1 cellular context compared by ENCODE assay signal in the genomic region with DNA sequence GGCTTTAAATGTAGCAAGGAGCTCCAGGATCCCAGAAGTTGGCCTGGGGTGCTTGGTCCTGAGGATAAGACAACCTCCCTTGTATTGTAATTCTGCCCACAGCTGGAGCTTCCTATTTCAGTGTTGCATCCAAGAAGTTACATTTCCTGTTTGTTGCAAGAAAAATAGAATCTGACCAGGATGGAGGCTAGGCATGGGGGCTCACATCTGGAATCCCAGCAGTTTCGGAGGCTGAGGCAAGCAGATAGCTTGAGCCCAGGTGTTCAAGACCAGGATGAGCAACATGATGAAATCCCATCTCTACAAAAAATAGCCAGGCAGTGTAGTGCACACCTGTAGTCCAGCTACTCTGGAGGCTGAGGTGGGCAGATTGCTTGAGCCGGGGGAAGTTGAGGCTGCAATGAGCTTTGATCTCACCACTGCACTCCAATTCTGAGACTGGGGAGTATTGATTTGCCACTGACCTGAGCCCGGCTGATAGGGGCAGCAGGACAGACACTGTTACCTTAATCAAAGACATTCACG.
TF ChIP-seq lines count a peak whose summit lies in the region.

No MANE protein-coding gene starts in this region.

TF ChIP-seq in HepG2, 621 proteins besides CTCF, POLR2A, EP300 and RAD21 (continued from another document and continues in another):
- TF ChIP-seq, protein P1, sequence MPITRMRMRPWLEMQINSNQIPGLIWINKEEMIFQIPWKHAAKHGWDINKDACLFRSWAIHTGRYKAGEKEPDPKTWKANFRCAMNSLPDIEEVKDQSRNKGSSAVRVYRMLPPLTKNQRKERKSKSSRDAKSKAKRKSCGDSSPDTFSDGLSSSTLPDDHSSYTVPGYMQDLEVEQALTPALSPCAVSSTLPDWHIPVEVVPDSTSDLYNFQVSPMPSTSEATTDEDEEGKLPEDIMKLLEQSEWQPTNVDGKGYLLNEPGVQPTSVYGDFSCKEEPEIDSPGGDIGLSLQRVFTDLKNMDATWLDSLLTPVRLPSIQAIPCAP (CRISPR knock-in tag; IDR thresholded peaks at IDR 0.05; ENCODE audit: low read depth) = no peak
- TF ChIP-seq, protein P2, sequence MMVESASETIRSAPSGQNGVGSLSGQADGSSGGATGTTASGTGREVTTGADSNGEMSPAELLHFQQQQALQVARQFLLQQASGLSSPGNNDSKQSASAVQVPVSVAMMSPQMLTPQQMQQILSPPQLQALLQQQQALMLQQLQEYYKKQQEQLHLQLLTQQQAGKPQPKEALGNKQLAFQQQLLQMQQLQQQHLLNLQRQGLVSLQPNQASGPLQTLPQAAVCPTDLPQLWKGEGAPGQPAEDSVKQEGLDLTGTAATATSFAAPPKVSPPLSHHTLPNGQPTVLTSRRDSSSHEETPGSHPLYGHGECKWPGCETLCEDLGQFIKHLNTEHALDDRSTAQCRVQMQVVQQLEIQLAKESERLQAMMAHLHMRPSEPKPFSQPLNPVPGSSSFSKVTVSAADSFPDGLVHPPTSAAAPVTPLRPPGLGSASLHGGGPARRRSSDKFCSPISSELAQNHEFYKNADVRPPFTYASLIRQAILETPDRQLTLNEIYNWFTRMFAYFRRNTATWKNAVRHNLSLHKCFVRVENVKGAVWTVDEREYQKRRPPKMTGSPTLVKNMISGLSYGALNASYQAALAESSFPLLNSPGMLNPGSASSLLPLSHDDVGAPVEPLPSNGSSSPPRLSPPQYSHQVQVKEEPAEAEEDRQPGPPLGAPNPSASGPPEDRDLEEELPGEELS (CRISPR knock-in tag; IDR thresholded peaks at IDR 0.05) = no peak
- TF ChIP-seq, protein P3, sequence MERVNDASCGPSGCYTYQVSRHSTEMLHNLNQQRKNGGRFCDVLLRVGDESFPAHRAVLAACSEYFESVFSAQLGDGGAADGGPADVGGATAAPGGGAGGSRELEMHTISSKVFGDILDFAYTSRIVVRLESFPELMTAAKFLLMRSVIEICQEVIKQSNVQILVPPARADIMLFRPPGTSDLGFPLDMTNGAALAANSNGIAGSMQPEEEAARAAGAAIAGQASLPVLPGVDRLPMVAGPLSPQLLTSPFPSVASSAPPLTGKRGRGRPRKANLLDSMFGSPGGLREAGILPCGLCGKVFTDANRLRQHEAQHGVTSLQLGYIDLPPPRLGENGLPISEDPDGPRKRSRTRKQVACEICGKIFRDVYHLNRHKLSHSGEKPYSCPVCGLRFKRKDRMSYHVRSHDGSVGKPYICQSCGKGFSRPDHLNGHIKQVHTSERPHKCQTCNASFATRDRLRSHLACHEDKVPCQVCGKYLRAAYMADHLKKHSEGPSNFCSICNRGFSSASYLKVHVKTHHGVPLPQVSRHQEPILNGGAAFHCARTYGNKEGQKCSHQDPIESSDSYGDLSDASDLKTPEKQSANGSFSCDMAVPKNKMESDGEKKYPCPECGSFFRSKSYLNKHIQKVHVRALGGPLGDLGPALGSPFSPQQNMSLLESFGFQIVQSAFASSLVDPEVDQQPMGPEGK (CRISPR knock-in tag; IDR thresholded peaks at IDR 0.05) = no peak
- TF ChIP-seq BHLHE40 (IDR thresholded peaks at IDR 0.05; ENCODE audit: low read length) (no peak), HNRNPL (IDR thresholded peaks at IDR 0.05; ENCODE audit: low read depth, low read length) (0 out of 2 replicates have a peak, but pooled peaks have one; percentile 24), ZNF274 (CRISPR knock-in tag; IDR thresholded peaks at IDR 0.05) (no peak), ZNF530 (CRISPR knock-in tag; IDR thresholded peaks at IDR 0.05; ENCODE audit: low read depth) (no peak), JUNB (CRISPR knock-in tag; IDR thresholded peaks at IDR 0.05; ENCODE audit: borderline replicate concordance) (no peak), RXRA (CRISPR knock-in tag; IDR thresholded peaks at IDR 0.05) (0 out of 2 replicates have a peak, but pooled peaks have one; percentile 16), DPF2 (CRISPR knock-in tag; IDR thresholded peaks at IDR 0.05; ENCODE audit: borderline replicate concordance, low read depth) (no peak), ZKSCAN5 (CRISPR knock-in tag; IDR thresholded peaks at IDR 0.05) (no peak), ZNF768 (CRISPR knock-in tag; IDR thresholded peaks at IDR 0.05) (no peak), PHF8 (CRISPR knock-in tag; IDR thresholded peaks at IDR 0.05) (peak; percentile 32; the same call in 1 of the 2 replicates), ATF7 (IDR thresholded peaks at IDR 0.05) (no peak), ATF7 (CRISPR knock-in tag; IDR thresholded peaks at IDR 0.05) (no peak), NR3C1 (CRISPR knock-in tag; IDR thresholded peaks at IDR 0.05) (no peak), JUND (CRISPR knock-in tag; IDR thresholded peaks at IDR 0.05) (no peak), FOXM1 (CRISPR knock-in tag; IDR thresholded peaks at IDR 0.05) (no peak), MTF2 (CRISPR knock-in tag; IDR thresholded peaks at IDR 0.05; ENCODE audit: borderline replicate concordance) (no peak), IRF2 (CRISPR knock-in tag; IDR thresholded peaks at IDR 0.05) (no peak; the same call in 1 of the 2 replicates), ZNF235 (CRISPR knock-in tag; IDR thresholded peaks at IDR 0.05; ENCODE audit: borderline replicate concordance) (no peak), SRY (CRISPR knock-in tag; IDR thresholded peaks at IDR 0.05) (no peak), ZNF652 (CRISPR knock-in tag; IDR thresholded peaks at IDR 0.05; ENCODE audit: borderline replicate concordance, low read depth) (no peak), HNF4A (CRISPR knock-in tag; IDR thresholded peaks at IDR 0.05) (peak; percentile 43), ZNF460 (CRISPR knock-in tag; IDR thresholded peaks at IDR 0.05; ENCODE audit: borderline replicate concordance) (no peak), POLR2G (IDR thresholded peaks at IDR 0.05; ENCODE audit: low read depth, low read length) (peak; percentile 40; the same call in 1 of the 2 replicates), CCAR2 (optimal IDR thresholded peaks at IDR 0.05; ENCODE audit: low read depth, low read length) (no peak), SRSF4 (IDR thresholded peaks at IDR 0.05; ENCODE audit: low read depth, low read length, poor library complexity, severe bottlenecking) (no peak)
- TF ChIP-seq, protein P4, sequence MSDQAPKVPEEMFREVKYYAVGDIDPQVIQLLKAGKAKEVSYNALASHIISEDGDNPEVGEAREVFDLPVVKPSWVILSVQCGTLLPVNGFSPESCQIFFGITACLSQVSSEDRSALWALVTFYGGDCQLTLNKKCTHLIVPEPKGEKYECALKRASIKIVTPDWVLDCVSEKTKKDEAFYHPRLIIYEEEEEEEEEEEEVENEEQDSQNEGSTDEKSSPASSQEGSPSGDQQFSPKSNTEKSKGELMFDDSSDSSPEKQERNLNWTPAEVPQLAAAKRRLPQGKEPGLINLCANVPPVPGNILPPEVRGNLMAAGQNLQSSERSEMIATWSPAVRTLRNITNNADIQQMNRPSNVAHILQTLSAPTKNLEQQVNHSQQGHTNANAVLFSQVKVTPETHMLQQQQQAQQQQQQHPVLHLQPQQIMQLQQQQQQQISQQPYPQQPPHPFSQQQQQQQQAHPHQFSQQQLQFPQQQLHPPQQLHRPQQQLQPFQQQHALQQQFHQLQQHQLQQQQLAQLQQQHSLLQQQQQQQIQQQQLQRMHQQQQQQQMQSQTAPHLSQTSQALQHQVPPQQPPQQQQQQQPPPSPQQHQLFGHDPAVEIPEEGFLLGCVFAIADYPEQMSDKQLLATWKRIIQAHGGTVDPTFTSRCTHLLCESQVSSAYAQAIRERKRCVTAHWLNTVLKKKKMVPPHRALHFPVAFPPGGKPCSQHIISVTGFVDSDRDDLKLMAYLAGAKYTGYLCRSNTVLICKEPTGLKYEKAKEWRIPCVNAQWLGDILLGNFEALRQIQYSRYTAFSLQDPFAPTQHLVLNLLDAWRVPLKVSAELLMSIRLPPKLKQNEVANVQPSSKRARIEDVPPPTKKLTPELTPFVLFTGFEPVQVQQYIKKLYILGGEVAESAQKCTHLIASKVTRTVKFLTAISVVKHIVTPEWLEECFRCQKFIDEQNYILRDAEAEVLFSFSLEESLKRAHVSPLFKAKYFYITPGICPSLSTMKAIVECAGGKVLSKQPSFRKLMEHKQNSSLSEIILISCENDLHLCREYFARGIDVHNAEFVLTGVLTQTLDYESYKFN (CRISPR knock-in tag; conservative IDR thresholded peaks at IDR 0.05) = no peak
- TF ChIP-seq, protein P5, sequence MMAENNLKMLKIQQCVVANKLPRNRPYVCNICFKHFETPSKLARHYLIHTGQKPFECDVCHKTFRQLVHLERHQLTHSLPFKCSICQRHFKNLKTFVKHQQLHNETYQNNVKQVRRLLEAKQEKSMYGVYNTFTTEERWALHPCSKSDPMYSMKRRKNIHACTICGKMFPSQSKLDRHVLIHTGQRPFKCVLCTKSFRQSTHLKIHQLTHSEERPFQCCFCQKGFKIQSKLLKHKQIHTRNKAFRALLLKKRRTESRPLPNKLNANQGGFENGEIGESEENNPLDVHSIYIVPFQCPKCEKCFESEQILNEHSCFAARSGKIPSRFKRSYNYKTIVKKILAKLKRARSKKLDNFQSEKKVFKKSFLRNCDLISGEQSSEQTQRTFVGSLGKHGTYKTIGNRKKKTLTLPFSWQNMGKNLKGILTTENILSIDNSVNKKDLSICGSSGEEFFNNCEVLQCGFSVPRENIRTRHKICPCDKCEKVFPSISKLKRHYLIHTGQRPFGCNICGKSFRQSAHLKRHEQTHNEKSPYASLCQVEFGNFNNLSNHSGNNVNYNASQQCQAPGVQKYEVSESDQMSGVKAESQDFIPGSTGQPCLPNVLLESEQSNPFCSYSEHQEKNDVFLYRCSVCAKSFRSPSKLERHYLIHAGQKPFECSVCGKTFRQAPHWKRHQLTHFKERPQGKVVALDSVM (CRISPR knock-in tag; IDR thresholded peaks at IDR 0.05) = peak; percentile 33; the same call in 1 of the 2 replicates
- TF ChIP-seq, protein P6, sequence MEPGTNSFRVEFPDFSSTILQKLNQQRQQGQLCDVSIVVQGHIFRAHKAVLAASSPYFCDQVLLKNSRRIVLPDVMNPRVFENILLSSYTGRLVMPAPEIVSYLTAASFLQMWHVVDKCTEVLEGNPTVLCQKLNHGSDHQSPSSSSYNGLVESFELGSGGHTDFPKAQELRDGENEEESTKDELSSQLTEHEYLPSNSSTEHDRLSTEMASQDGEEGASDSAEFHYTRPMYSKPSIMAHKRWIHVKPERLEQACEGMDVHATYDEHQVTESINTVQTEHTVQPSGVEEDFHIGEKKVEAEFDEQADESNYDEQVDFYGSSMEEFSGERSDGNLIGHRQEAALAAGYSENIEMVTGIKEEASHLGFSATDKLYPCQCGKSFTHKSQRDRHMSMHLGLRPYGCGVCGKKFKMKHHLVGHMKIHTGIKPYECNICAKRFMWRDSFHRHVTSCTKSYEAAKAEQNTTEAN (CRISPR knock-in tag; conservative IDR thresholded peaks at IDR 0.05) = no peak
- TF ChIP-seq, protein P7, sequence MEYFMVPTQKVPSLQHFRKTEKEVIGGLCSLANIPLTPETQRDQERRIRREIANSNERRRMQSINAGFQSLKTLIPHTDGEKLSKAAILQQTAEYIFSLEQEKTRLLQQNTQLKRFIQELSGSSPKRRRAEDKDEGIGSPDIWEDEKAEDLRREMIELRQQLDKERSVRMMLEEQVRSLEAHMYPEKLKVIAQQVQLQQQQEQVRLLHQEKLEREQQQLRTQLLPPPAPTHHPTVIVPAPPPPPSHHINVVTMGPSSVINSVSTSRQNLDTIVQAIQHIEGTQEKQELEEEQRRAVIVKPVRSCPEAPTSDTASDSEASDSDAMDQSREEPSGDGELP (IDR thresholded peaks at IDR 0.05; ENCODE audit: borderline replicate concordance, low read depth) = peak; percentile 9; the same call in 1 of the 2 replicates
- TF ChIP-seq, protein P8, sequence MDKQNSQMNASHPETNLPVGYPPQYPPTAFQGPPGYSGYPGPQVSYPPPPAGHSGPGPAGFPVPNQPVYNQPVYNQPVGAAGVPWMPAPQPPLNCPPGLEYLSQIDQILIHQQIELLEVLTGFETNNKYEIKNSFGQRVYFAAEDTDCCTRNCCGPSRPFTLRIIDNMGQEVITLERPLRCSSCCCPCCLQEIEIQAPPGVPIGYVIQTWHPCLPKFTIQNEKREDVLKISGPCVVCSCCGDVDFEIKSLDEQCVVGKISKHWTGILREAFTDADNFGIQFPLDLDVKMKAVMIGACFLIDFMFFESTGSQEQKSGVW (CRISPR knock-in tag; IDR thresholded peaks at IDR 0.05; ENCODE audit: borderline replicate concordance) = no peak
- TF ChIP-seq, protein P9, sequence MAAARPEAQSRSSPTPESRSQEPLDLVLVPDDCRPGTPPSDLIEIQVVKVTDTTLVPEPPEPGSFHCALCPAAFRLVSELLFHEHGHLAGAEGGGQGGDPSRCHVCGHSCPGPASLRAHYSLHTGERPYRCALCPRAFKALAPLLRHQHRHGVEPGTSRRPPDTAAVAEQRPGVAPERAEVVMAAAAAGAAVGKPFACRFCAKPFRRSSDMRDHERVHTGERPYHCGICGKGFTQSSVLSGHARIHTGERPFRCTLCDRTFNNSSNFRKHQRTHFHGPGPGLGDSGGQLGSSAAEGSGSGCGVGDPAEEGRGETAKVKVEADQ (CRISPR knock-in tag; IDR thresholded peaks at IDR 0.05; ENCODE audit: borderline replicate concordance) = no peak
- TF ChIP-seq, protein P10, sequence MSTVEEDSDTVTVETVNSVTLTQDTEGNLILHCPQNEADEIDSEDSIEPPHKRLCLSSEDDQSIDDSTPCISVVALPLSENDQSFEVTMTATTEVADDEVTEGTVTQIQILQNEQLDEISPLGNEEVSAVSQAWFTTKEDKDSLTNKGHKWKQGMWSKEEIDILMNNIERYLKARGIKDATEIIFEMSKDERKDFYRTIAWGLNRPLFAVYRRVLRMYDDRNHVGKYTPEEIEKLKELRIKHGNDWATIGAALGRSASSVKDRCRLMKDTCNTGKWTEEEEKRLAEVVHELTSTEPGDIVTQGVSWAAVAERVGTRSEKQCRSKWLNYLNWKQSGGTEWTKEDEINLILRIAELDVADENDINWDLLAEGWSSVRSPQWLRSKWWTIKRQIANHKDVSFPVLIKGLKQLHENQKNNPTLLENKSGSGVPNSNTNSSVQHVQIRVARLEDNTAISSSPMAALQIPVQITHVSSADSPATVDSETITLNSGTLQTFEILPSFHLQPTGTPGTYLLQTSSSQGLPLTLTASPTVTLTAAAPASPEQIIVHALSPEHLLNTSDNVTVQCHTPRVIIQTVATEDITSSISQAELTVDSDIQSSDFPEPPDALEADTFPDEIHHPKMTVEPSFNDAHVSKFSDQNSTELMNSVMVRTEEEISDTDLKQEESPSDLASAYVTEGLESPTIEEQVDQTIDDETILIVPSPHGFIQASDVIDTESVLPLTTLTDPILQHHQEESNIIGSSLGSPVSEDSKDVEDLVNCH (CRISPR knock-in tag; IDR thresholded peaks at IDR 0.05) = no peak
- TF ChIP-seq, protein P11, sequence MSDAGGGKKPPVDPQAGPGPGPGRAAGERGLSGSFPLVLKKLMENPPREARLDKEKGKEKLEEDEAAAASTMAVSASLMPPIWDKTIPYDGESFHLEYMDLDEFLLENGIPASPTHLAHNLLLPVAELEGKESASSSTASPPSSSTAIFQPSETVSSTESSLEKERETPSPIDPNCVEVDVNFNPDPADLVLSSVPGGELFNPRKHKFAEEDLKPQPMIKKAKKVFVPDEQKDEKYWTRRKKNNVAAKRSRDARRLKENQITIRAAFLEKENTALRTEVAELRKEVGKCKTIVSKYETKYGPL (CRISPR knock-in tag; IDR thresholded peaks at IDR 0.05) = no peak
- TF ChIP-seq, protein P12, sequence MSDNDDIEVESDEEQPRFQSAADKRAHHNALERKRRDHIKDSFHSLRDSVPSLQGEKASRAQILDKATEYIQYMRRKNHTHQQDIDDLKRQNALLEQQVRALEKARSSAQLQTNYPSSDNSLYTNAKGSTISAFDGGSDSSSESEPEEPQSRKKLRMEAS (IDR thresholded peaks at IDR 0.05) = peak; percentile 47; the same call in 1 of the 2 replicates
- TF ChIP-seq, protein P13, sequence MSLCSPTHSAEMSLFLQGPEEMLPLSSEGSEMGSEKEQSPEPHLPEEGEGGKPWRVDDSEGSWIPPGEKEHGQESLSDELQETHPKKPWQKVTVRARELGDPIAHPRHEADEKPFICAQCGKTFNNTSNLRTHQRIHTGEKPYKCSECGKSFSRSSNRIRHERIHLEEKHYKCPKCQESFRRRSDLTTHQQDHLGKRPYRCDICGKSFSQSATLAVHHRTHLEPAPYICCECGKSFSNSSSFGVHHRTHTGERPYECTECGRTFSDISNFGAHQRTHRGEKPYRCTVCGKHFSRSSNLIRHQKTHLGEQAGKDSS (CRISPR knock-in tag; IDR thresholded peaks at IDR 0.05; ENCODE audit: borderline replicate concordance, low read depth) = no peak
